Comparison of ENCODE assay signal across 29 cellular contexts in the genomic region with DNA sequence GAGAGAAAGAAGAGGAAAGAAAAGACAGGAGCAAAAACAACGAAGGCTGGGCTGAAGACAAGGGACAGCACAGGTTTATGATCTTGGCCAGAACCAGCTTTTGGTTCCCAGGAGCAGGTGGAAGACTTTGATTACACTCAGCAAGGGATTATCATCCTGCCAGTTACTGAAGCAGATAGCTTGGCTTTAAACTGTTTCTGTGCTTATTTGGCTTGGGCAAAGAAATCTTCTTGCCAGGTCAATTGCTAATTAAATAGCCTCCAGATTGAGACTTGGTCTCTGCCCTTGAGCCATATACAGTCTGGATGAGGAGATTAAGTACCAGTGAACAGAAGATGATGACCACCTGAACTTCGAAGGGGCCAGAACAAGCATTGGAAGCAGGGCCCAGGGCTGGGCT. TPM values are rescaled to one million over a fixed set of nuclear protein-coding genes. Genes with fewer than 3 reads are reported as not detected.
"Had no signal": no experiment of that assay in that cellular context is flagged by ENCODE, and none has a peak within 500 bp of the region (broad histone marks: within the 10 kb centered on the region; RNA-seq: fewer than 3 reads in every experiment).

No MANE protein-coding gene starts in this region.

- ATAC-seq: activated CD8-positive, alpha-beta T cell treated with anti-CD3 and anti-CD28 coated beads for 36 hours; activated naive CD8-positive, alpha-beta T cell treated with anti-CD3 and anti-CD28 coated beads, Interleukin-2, amount 50 U/mL, for 24 hours; activated T-cell treated with anti-CD3 and anti-CD28 coated beads, Interleukin-2, amount 50 U/mL, for 4 hours had no signal

- H3K4me3 ChIP-seq: ascending aorta, cardiac muscle cell had no signal

- DNase-seq: activated B cell treated with CpG ODN at 0.5 μM for 24 hours; activated CD4-positive, alpha-beta memory T cell treated with anti-CD3 and anti-CD28 coated beads for 36 hours; activated CD4-positive, alpha-beta T cell treated with anti-CD3 and anti-CD28 coated beads for 4 hours; activated CD4-positive, alpha-beta T cell treated with anti-CD3 and anti-CD28 coated beads, Interleukin-2, amount 10 ng/mL, durations not matched to agents 24 days and 14 days; activated CD4-positive, alpha-beta T cell treated with anti-CD3 and anti-CD28 coated beads, Interleukin-2, amount 50 U/mL, for 1 hour; activated CD4-positive, alpha-beta T cell treated with anti-CD3 and anti-CD28 coated beads, Interleukin-2, amount 50 U/mL, for 4 hours; activated CD4-positive, CD25-positive, alpha-beta regulatory T cell treated with anti-CD3 and anti-CD28 coated beads, Interleukin-2, amount 50 U/mL, for 72 hours; activated CD8-positive, alpha-beta memory T cell treated with anti-CD3 and anti-CD28 coated beads, Interleukin-2, amount 50 U/mL, for 4 hours; activated CD8-positive, alpha-beta T cell treated with anti-CD3 and anti-CD28 coated beads for 36 hours; activated effector memory CD4-positive, alpha-beta T cell treated with Interleukin-2 at 50 U/mL for 16 hours; activated gamma-delta T cell; activated naive CD4-positive, alpha-beta T cell treated with anti-CD3 and anti-CD28 coated beads, Interleukin-2, amount 10 ng/mL, durations not matched to agents 7 days and 5 days; activated naive CD4-positive, alpha-beta T cell treated with Interleukin-2 at 50 U/mL for 16 hours; activated naive CD8-positive, alpha-beta T cell treated with anti-CD3 and anti-CD28 coated beads, Interleukin-2, amount 10 ng/mL, durations not matched to agents 7 days and 5 days; activated naive CD8-positive, alpha-beta T cell treated with anti-CD3 and anti-CD28 coated beads, Interleukin-2, amount 50 U/mL, for 24 hours; activated T-cell treated with anti-CD3 and anti-CD28 coated beads for 4 hours; activated T-cell treated with anti-CD3 and anti-CD28 coated beads, Interleukin-2, amount 50 U/mL, for 1 hour; activated T-cell treated with anti-CD3 and anti-CD28 coated beads, Interleukin-2, amount 50 U/mL, for 4 hours; amygdala; anterior cingulate cortex; T-helper 1 cell; T-helper 2 cell; T-helper 9 cell had no signal

- H3K9me3 ChIP-seq: ascending aorta had no signal

- H3K36me3 ChIP-seq: ascending aorta, cardiac muscle cell had no signal

- H3K4me1 ChIP-seq: ascending aorta had no signal

RNA-seq across cellular contexts. Expression of gene GRP, which starts 22.3 kb away (rescaled TPM):
- total RNA-seq: activated B cell treated with CpG ODN at 0.5 μM for 24 hours; activated CD4-positive, alpha-beta memory T cell treated with anti-CD3 and anti-CD28 coated beads for 36 hours; activated CD4-positive, alpha-beta T cell treated with anti-CD3 and anti-CD28 coated beads, Interleukin-2, amount 10 ng/mL, durations not matched to agents 24 days and 14 days; activated CD8-positive, alpha-beta memory T cell treated with anti-CD3 and anti-CD28 coated beads for 36 hours; activated CD8-positive, alpha-beta T cell treated with anti-CD3 and anti-CD28 coated beads for 36 hours; activated naive CD8-positive, alpha-beta T cell treated with anti-CD3 and anti-CD28 coated beads, Interleukin-2, amount 10 ng/mL, durations not matched to agents 7 days and 5 days; activated T-cell treated with anti-CD3 and anti-CD28 coated beads, Interleukin-2, amount 50 U/mL, for 4 hours; activated T-helper 2 cell treated with anti-CD3 and anti-CD28 coated beads, Interferon-gamma antibody, Interleukin-2, Interleukin-4, amounts not matched to agents 10 μg/mL and 5 μg/mL and 100 μg/mL, durations not matched to agents 14 hours and 24 hours and 36 hours; ascending aorta; bronchial epithelial cell; chondrocyte had no signal
